Comparison of ENCODE assay signal across 1 cellular context in the genomic region with DNA sequence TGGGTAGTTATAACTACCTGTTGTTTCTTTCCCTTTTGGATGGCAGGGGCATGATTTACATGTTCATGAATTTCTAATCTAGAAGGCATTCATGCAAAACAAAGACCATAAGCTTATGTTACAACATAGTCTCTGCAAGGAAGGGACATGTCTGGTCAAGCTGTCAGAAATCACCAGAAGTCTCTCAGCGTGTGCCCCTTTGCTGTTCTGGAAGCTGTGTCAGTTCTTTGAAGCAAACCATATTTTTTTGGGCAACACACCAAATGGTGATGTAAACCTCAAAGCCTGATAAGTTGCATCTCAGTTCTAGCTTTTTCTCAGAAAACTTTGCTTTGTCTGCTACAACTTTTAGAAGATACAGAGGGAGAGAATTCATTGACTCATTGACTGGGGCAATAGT.
TF ChIP-seq lines count a peak whose summit lies in the region.

No MANE protein-coding gene starts in this region.

TF ChIP-seq in HEK293, 187 proteins besides CTCF, POLR2A, EP300 and RAD21:
- TF ChIP-seq, protein P1, sequence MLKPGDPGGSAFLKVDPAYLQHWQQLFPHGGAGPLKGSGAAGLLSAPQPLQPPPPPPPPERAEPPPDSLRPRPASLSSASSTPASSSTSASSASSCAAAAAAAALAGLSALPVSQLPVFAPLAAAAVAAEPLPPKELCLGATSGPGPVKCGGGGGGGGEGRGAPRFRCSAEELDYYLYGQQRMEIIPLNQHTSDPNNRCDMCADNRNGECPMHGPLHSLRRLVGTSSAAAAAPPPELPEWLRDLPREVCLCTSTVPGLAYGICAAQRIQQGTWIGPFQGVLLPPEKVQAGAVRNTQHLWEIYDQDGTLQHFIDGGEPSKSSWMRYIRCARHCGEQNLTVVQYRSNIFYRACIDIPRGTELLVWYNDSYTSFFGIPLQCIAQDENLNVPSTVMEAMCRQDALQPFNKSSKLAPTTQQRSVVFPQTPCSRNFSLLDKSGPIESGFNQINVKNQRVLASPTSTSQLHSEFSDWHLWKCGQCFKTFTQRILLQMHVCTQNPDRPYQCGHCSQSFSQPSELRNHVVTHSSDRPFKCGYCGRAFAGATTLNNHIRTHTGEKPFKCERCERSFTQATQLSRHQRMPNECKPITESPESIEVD (tag by site-specific recombination; IDR thresholded peaks at IDR 0.05), result 0 out of 2 replicates have a peak, but pooled peaks have one; percentile 19
- TF ChIP-seq ZNF677 (tag by site-specific recombination; IDR thresholded peaks at IDR 0.05) (no peak), FEZF1 (tag by site-specific recombination; IDR thresholded peaks at IDR 0.05) (peak; percentile 50; the same call in 1 of the 2 replicates)
- TF ChIP-seq, protein P2, sequence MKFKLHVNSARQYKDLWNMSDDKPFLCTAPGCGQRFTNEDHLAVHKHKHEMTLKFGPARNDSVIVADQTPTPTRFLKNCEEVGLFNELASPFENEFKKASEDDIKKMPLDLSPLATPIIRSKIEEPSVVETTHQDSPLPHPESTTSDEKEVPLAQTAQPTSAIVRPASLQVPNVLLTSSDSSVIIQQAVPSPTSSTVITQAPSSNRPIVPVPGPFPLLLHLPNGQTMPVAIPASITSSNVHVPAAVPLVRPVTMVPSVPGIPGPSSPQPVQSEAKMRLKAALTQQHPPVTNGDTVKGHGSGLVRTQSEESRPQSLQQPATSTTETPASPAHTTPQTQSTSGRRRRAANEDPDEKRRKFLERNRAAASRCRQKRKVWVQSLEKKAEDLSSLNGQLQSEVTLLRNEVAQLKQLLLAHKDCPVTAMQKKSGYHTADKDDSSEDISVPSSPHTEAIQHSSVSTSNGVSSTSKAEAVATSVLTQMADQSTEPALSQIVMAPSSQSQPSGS (tag by site-specific recombination; IDR thresholded peaks at IDR 0.05; ENCODE audit: low read depth), result no peak
